In genomic region chr2:87455850-87456249, GRCh38 we compare ENCODE assay signal across 8 cellular contexts.
DNase-seq lines count a peak whose midpoint lies in the region; ATAC-seq, FAIRE-seq and TF ChIP-seq lines count a peak whose summit lies in the region.
"Not testable (repeated sequence)": the region's sequence is repeated elsewhere in the genome, so short reads cannot be mapped to it uniquely, and the experiment has no call there.

No MANE protein-coding gene starts in this region.

- peak overlapping the region; percentile 56 for H3K4me3 Mint-ChIP-seq in activated CD4-positive, alpha-beta memory T cell treated with anti-CD3 and anti-CD28 coated beads for 36 hours
- peak overlapping the region; percentile 74 for H3K4me3 Mint-ChIP-seq in central memory CD8-positive, alpha-beta T cell

- H3K9me3 Mint-ChIP-seq in activated CD4-positive, alpha-beta memory T cell treated with anti-CD3 and anti-CD28 coated beads for 36 hours; central memory CD8-positive, alpha-beta T cell: not testable (repeated sequence)

- H3K9ac ChIP-seq in HUES6 (ENCODE audit: low read length) (peak overlapping the region; percentile 86), keratinocyte (ENCODE audit: control insufficient read depth, extremely low read depth, insufficient read depth, low read length) (peak overlapping the region; percentile 60)

- dilution Hi-C loops in keratinocyte (cut with MboI; ENCODE audit: extremely low pct_ligation_motif_present, low sequenced_read_pairs), result not testable (repeated sequence)

- WGBS in psoas muscle, 3 donors, result 8 to 15% (median 9%) methylated on average over 5 of the region's 10 CpGs

- H3K27ac ChIP-seq in HUES6 (ENCODE audit: low read depth, low read length) (peak overlapping the region; percentile 74; the same call in 1 of the 2 replicates), keratinocyte (ENCODE audit: control insufficient read depth, insufficient read depth, low read length) (peak overlapping the region; percentile 43), psoas muscle (peak overlapping the region; percentile 60)

- CTCF ChIA-PET in AG04449 (lab: Yijun Ruan, JAX); activated CD4-positive, alpha-beta memory T cell treated with anti-CD3 and anti-CD28 coated beads for 36 hours (lab: Charles Lee): not testable (repeated sequence)

- not testable (repeated sequence) for DNase-seq in AG04449 (ENCODE audit: low read depth, low spot score); GM19239 (ENCODE audit: insufficient read length, low spot score); central memory CD8-positive, alpha-beta T cell (ENCODE audit: low spot score in 2 of 2); keratinocyte (ENCODE audit: low read depth, low spot score); psoas muscle
- DNase-seq in activated CD4-positive, alpha-beta memory T cell treated with anti-CD3 and anti-CD28 coated beads for 36 hours, result peak; percentile 50

- H3K9me1 ChIP-seq in keratinocyte (ENCODE audit: control insufficient read depth, extremely low read depth, insufficient read depth, low read length), result not testable (repeated sequence)

- H3K79me2 ChIP-seq in keratinocyte (ENCODE audit: control insufficient read depth, insufficient read depth, low read length), result peaks cover 36% of the 10 kb centered on the region

- ATAC-seq in HG02588 (IDR thresholded peaks at IDR 0.05; ENCODE audit: unreplicated experiment), result peak; percentile 37
- ATAC-seq in central memory CD8-positive, alpha-beta T cell (replicated peaks; ENCODE audit: extremely low read depth, poor library complexity, severe bottlenecking), result peak; percentile 57
- peak in 3 of 4 donors; percentile 36 to 48 (median 40) for ATAC-seq in psoas muscle

- H3K4me1 Mint-ChIP-seq in activated CD4-positive, alpha-beta memory T cell treated with anti-CD3 and anti-CD28 coated beads for 36 hours (ENCODE audit: low read depth); central memory CD8-positive, alpha-beta T cell: not testable (repeated sequence)

- H3K4me3 ChIP-seq in AG04449 (ENCODE audit: low read depth, low read length), result peak overlapping the region; percentile 57
- H3K4me3 ChIP-seq in HUES6 (ENCODE audit: low read depth, low read length), result peak overlapping the region; percentile 55; the same call in 1 of the 2 replicates
- peak overlapping the region; percentile 47 to 62 (median 52) for H3K4me3 ChIP-seq in keratinocyte (ENCODE audit: control insufficient read depth in 2 of 3, extremely low read depth in 1 of 3, insufficient read depth in 2 of 3, low read depth in 1 of 3, low read length in 3 of 3)
- H3K4me3 ChIP-seq in psoas muscle, result peak overlapping the region; percentile 55

- FAIRE-seq in GM19239 (lab: Jason Lieb, UNC), result peak; percentile 57
- FAIRE-seq in keratinocyte (lab: Jason Lieb, UNC), result not testable (repeated sequence)

- H3K27me3 ChIP-seq in HUES6 (ENCODE audit: control insufficient read depth, insufficient read depth, low read length); keratinocyte (ENCODE audit: control insufficient read depth, extremely low read depth, insufficient read depth, low read length); psoas muscle (ENCODE audit: insufficient read depth in 3 of 3, low read length in 2 of 3): not testable (repeated sequence)

- H3K27ac Mint-ChIP-seq in activated CD4-positive, alpha-beta memory T cell treated with anti-CD3 and anti-CD28 coated beads for 36 hours, result peak overlapping the region; percentile 8
- H3K27ac Mint-ChIP-seq in central memory CD8-positive, alpha-beta T cell (ENCODE audit: low read depth), result peak overlapping the region; percentile 44

- H3K9me3 ChIP-seq in HUES6 (ENCODE audit: control insufficient read depth, insufficient read depth, low read depth, low read length); keratinocyte (ENCODE audit: control insufficient read depth, low read depth, low read length); psoas muscle: not testable (repeated sequence)

- H3K27me3 Mint-ChIP-seq in activated CD4-positive, alpha-beta memory T cell treated with anti-CD3 and anti-CD28 coated beads for 36 hours; central memory CD8-positive, alpha-beta T cell: not testable (repeated sequence)

- intact Hi-C loops in activated CD4-positive, alpha-beta memory T cell treated with anti-CD3 and anti-CD28 coated beads for 36 hours (cut with micrococcal nuclease); psoas muscle (cut with DNase I): not testable (repeated sequence)

- not testable (repeated sequence) for H3K36me3 ChIP-seq in HUES6 (ENCODE audit: control insufficient read depth, insufficient read depth, low read length); keratinocyte (ENCODE audit: control insufficient read depth in 2 of 2, extremely low read depth in 1 of 2, insufficient read depth in 2 of 2, low read length in 2 of 2); psoas muscle (ENCODE audit: insufficient read depth in 1 of 2, low read depth in 1 of 2)

- POLR2A ChIA-PET in AG04449 (lab: Yijun Ruan, JAX); activated CD4-positive, alpha-beta memory T cell treated with anti-CD3 and anti-CD28 coated beads for 36 hours (lab: Charles Lee): not testable (repeated sequence)

- not testable (repeated sequence) for H4K20me1 ChIP-seq in keratinocyte (ENCODE audit: control insufficient read depth, extremely low read depth, insufficient read depth, low read length)

- not testable (repeated sequence) for H3K4me1 ChIP-seq in HUES6 (ENCODE audit: control insufficient read depth, insufficient read depth, low read length); psoas muscle
- peaks cover 15% of the 10 kb centered on the region for H3K4me1 ChIP-seq in keratinocyte (ENCODE audit: control insufficient read depth, extremely low read depth, insufficient read depth, low read length)

- peaks cover 20% of the 10 kb centered on the region for H3K36me3 Mint-ChIP-seq in activated CD4-positive, alpha-beta memory T cell treated with anti-CD3 and anti-CD28 coated beads for 36 hours
- not testable (repeated sequence) for H3K36me3 Mint-ChIP-seq in central memory CD8-positive, alpha-beta T cell (ENCODE audit: insufficient read depth)

- not testable (repeated sequence) for H2AFZ ChIP-seq in keratinocyte (ENCODE audit: control insufficient read depth, low read length)

- H3K4me2 ChIP-seq in keratinocyte (ENCODE audit: control insufficient read depth, extremely low read depth, insufficient read depth, low read depth, low read length), result not testable (repeated sequence)

- TF ChIP-seq CTCF in AG04449 (IDR thresholded peaks at IDR 0.05; ENCODE audit: insufficient read depth, low read length, missing control alignments); keratinocyte (optimal IDR thresholded peaks at IDR 0.05 in 1 of 3, IDR thresholded peaks at IDR 0.05 in 1 of 3, conservative IDR thresholded peaks at IDR 0.05 in 1 of 3; ENCODE audit: extremely low read depth in 1 of 3, insufficient read depth in 2 of 3, low read length in 3 of 3); psoas muscle (IDR thresholded peaks at IDR 0.05): not testable (repeated sequence)
